ENCODE assay signal across 16 cellular contexts in the genomic region with DNA sequence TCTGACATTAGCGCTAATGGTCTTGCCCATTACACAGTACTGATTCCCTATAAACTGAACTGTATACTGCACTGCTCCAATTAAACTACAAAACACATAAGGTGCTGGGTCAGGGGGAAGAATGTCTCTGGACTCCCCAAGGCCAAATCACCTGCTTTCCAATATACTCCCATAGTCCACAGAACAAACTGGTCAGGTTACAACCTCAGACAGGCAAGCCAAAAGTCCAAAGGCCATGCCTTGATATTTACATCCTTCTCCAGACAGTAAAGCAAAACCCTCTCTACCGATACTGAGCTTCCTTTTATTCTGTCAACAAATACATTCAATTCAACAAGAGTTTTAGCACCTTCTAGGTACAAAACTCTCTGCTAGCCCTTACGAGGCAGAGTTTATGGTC. TPM values are rescaled to one million over a fixed set of nuclear protein-coding genes. Genes with fewer than 3 reads are reported as not detected.
"Had no signal": no experiment of that assay in that cellular context is flagged by ENCODE, and none has a peak within 500 bp of the region (broad histone marks: within the 10 kb centered on the region; RNA-seq: fewer than 3 reads in every experiment).

No MANE protein-coding gene starts in this region.

- H3K36me3 Mint-ChIP-seq: activated naive CD4-positive, alpha-beta T cell treated with anti-CD3 and anti-CD28 coated beads, Interleukin-2, amount 10 ng/mL, durations not matched to agents 7 days and 5 days; stimulated activated effector memory CD8-positive, alpha-beta T cell treated with anti-CD3 and anti-CD28 coated beads, Interleukin-12 subunit alpha, Interleukin-12 subunit beta, amount 100 ng/mL, for 72 hours; T-cell had no signal

- H3K9me3 Mint-ChIP-seq: activated naive CD4-positive, alpha-beta T cell treated with anti-CD3 and anti-CD28 coated beads, Interleukin-2, amount 10 ng/mL, durations not matched to agents 7 days and 5 days; stimulated activated effector memory CD8-positive, alpha-beta T cell treated with anti-CD3 and anti-CD28 coated beads, Interleukin-12 subunit alpha, Interleukin-12 subunit beta, amount 100 ng/mL, for 72 hours; T-cell had no signal

- H3K4me1 Mint-ChIP-seq: stimulated activated effector memory CD8-positive, alpha-beta T cell treated with anti-CD3 and anti-CD28 coated beads, Interleukin-12 subunit alpha, Interleukin-12 subunit beta, amount 100 ng/mL, for 72 hours had no signal

- H3K27ac Mint-ChIP-seq: activated naive CD4-positive, alpha-beta T cell treated with anti-CD3 and anti-CD28 coated beads, Interleukin-2, amount 10 ng/mL, durations not matched to agents 7 days and 5 days; stimulated activated effector memory CD8-positive, alpha-beta T cell treated with anti-CD3 and anti-CD28 coated beads, Interleukin-12 subunit alpha, Interleukin-12 subunit beta, amount 100 ng/mL, for 72 hours; T-cell had no signal

- H3K27me3 Mint-ChIP-seq: T-cell had no signal

- DNase-seq: activated CD4-positive, alpha-beta T cell treated with anti-CD3 and anti-CD28 coated beads for 1 hour; activated CD4-positive, alpha-beta T cell treated with anti-CD3 and anti-CD28 coated beads, Interleukin-2, amount 50 U/mL, for 4 hours; activated naive CD4-positive, alpha-beta T cell treated with anti-CD3 and anti-CD28 coated beads, Interleukin-2, amount 10 ng/mL, durations not matched to agents 7 days and 5 days; activated T-cell treated with anti-CD3 and anti-CD28 coated beads, Interleukin-2, amount 50 U/mL, for 1 hour; hypothalamus; kidney; mesendoderm; stimulated activated CD4-positive, alpha-beta T cell treated with anti-CD3 and anti-CD28 coated beads, Interleukin-12 subunit alpha, Interleukin-12 subunit beta, amount 100 ng/mL, for 4 hours; stimulated activated CD4-positive, alpha-beta T cell treated with anti-CD3 and anti-CD28 coated beads, Interleukin-2, amount 100 ng/mL, for 24 hours; T-cell; T1000; tibial artery had no signal

- FAIRE-seq: astrocyte, kidney had no signal

- ATAC-seq: esophagus mucosa; stimulated activated effector memory CD8-positive, alpha-beta T cell treated with anti-CD3 and anti-CD28 coated beads, Interleukin-12 subunit alpha, Interleukin-12 subunit beta, amount 100 ng/mL, for 72 hours; T-cell had no signal

- H3K4me3 Mint-ChIP-seq: activated naive CD4-positive, alpha-beta T cell treated with anti-CD3 and anti-CD28 coated beads, Interleukin-2, amount 10 ng/mL, durations not matched to agents 7 days and 5 days; stimulated activated effector memory CD8-positive, alpha-beta T cell treated with anti-CD3 and anti-CD28 coated beads, Interleukin-12 subunit alpha, Interleukin-12 subunit beta, amount 100 ng/mL, for 72 hours; T-cell had no signal

RNA-seq across cellular contexts. Expression of gene ZNF541, which starts 8.9 kb away (rescaled TPM):
- total RNA-seq: astrocyte, cardiac muscle cell had no signal
